In the genomic region with DNA sequence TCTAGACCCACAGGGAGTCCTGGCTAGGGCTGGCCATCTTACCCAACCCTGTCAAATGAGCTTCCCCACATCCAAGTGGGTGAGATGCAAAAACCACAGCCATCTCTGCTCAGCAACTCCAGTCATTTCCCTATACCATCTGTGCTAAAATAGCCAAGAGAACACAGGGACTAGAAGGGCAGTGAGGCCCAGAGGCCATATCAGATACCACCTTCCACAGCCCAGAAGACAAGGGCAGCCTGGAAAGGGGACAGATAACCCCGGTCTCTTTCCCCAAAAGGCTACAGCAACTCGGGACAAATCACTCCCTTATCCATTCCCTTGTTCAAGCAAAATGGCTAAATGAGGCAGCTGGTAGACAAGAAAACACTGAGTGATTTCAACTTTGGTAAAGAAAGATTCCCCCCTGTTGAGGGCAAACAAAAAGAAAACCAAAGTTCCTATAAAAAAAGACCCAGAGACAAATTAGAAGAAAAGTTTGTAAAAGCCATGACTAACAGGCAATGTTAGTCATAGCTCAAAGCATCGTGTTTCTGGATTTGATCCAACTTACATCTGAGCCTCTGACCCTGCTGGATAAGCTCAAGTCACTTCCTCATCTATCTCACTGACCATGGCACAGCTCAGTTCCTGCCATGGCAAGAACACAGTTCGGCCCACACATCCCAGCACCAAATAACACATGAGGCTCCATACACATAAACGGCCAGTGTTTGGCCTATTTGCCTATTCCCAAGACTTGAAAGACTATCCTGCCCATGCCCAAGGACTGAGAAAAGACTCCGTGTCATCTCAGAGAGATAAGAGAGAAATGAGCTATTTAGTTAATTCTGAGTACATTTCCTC, we compare ENCODE assay signal across 1 cellular context.
TF ChIP-seq lines count a peak whose summit lies in the region.

No MANE protein-coding gene starts in this region.

TF ChIP-seq in GM23338, 12 proteins besides CTCF, POLR2A, EP300 and RAD21 (continued from another document):
- TF ChIP-seq, protein P1, sequence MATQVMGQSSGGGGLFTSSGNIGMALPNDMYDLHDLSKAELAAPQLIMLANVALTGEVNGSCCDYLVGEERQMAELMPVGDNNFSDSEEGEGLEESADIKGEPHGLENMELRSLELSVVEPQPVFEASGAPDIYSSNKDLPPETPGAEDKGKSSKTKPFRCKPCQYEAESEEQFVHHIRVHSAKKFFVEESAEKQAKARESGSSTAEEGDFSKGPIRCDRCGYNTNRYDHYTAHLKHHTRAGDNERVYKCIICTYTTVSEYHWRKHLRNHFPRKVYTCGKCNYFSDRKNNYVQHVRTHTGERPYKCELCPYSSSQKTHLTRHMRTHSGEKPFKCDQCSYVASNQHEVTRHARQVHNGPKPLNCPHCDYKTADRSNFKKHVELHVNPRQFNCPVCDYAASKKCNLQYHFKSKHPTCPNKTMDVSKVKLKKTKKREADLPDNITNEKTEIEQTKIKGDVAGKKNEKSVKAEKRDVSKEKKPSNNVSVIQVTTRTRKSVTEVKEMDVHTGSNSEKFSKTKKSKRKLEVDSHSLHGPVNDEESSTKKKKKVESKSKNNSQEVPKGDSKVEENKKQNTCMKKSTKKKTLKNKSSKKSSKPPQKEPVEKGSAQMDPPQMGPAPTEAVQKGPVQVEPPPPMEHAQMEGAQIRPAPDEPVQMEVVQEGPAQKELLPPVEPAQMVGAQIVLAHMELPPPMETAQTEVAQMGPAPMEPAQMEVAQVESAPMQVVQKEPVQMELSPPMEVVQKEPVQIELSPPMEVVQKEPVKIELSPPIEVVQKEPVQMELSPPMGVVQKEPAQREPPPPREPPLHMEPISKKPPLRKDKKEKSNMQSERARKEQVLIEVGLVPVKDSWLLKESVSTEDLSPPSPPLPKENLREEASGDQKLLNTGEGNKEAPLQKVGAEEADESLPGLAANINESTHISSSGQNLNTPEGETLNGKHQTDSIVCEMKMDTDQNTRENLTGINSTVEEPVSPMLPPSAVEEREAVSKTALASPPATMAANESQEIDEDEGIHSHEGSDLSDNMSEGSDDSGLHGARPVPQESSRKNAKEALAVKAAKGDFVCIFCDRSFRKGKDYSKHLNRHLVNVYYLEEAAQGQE (IDR thresholded peaks at IDR 0.05; ENCODE audit: unreplicated experiment): no peak
- TF ChIP-seq NANOG (IDR thresholded peaks at IDR 0.05; ENCODE audit: borderline replicate concordance): no peak
- TF ChIP-seq ZNF331 (CRISPR knock-in tag; IDR thresholded peaks at IDR 0.05; ENCODE audit: low read depth): no peak
- no peak for TF ChIP-seq JUNB (IDR thresholded peaks at IDR 0.05; ENCODE audit: unreplicated experiment)
- TF ChIP-seq ZNF462 (CRISPR knock-in tag; IDR thresholded peaks at IDR 0.05): no peak
- TF ChIP-seq EZH2phosphoT487 (IDR thresholded peaks at IDR 0.05; ENCODE audit: unreplicated experiment): no peak
